8 cellular contexts compared by ENCODE assay signal in the genomic region with DNA sequence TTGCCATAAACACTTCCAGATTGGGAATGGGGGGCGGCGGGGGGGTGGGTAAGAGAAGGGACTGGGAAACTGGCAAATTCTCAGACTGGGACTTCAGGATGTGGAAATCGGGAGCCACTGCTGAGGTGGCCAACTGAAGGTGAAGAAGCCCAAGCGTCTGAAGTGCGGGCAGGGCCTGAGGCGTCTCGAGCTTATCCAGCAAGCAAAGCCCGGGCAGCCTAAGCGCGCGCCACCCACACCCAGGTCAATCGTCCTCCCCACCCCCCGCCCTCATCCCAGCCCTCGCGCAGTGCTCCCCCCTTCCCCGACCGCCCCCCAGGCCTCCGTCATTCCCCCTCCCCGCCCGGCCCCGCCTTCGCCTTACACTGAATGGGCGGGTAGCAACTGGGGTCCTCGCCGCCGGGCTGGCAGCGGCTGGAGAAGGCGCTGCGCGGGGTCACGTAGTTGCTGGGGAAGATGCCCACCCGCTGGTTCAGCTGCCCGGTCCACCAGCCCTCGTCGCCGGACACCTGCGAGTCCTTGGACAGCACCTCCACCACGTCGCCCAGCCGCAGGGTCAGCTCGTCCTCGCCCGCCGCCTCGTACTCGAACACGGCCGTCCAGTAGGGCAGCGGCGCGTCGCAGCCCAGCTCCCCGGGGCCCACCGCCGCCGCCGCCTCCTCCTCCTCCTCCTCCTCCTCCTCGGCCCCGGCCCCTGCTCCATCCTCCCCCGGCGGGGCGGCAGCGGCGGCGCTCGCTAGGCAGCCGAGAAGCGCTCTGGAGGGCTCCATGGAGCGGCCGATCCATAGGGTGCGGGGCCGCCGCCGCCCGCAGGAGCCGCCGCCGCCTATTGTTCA. TPM values are rescaled to one million over a fixed set of nuclear protein-coding genes. Genes with fewer than 3 reads are reported as not detected.
DNase-seq lines count a peak whose midpoint lies in the region; ATAC-seq and TF ChIP-seq lines count a peak whose summit lies in the region.

No MANE protein-coding gene starts in this region.

- H3K4me3 ChIP-seq in iPS DF 6.9 (ENCODE audit: low read length) (peak overlapping the region; percentile 73), smooth muscle cell (peak overlapping the region; percentile 81)

- H3K9me3 ChIP-seq in iPS DF 6.9 (ENCODE audit: control insufficient read depth, insufficient read depth, low read length): no peaks in the 10 kb centered on the region
- no peaks in the 10 kb centered on the region for H3K9me3 ChIP-seq in smooth muscle cell (replicated peaks; ENCODE audit: low read depth)

- H3K4me2 ChIP-seq in smooth muscle cell: peak overlapping the region; percentile 98

- H3K9ac ChIP-seq in smooth muscle cell (ENCODE audit: low read depth): peak overlapping the region; percentile 64

- no CpG with 5 or more reads among the region's 78 CpGs for whole genome bisulfite sequencing in iPS DF 6.9 (ENCODE audit: insufficient coverage, insufficient read length)
- 0% methylated on average over 28 of the region's 78 CpGs for WGBS in smooth muscle cell (ENCODE audit: low lambda C conversion rate)

- no peak overlapping the region for H3K27ac ChIP-seq in iPS DF 6.9 (ENCODE audit: low read length)
- no peak overlapping the region for H3K27ac ChIP-seq in smooth muscle cell (ENCODE audit: low read depth)

- no peaks in the 10 kb centered on the region for H3K36me3 ChIP-seq in iPS DF 6.9 (ENCODE audit: control insufficient read depth, insufficient read depth, low read length)
- no peaks in the 10 kb centered on the region for H3K36me3 ChIP-seq in smooth muscle cell (ENCODE audit: low read depth)

- TF ChIP-seq CTCF in smooth muscle cell (IDR thresholded peaks at IDR 0.05; ENCODE audit: borderline replicate concordance, insufficient read depth, poor library complexity, severe bottlenecking): no peak

- peaks cover 5 to 6% of the 10 kb centered on the region in 2 donors for H3K36me3 Mint-ChIP-seq in activated naive CD4-positive, alpha-beta T cell treated with anti-CD3 and anti-CD28 coated beads, Interleukin-2, amount 50 U/mL, for 72 hours

- H4K20me1 ChIP-seq in smooth muscle cell (ENCODE audit: low read depth): peaks cover 17% of the 10 kb centered on the region

- H3K27me3 ChIP-seq in iPS DF 6.9 (ENCODE audit: control insufficient read depth, insufficient read depth, low read length): no peaks in the 10 kb centered on the region
- H3K27me3 ChIP-seq in smooth muscle cell (ENCODE audit: low read depth): peaks cover 36% of the 10 kb centered on the region

- peak overlapping the region; percentile 40 to 56 for H3K27ac Mint-ChIP-seq in activated naive CD4-positive, alpha-beta T cell treated with anti-CD3 and anti-CD28 coated beads, Interleukin-2, amount 50 U/mL, for 72 hours

- H3K4me1 ChIP-seq in iPS DF 6.9 (ENCODE audit: control insufficient read depth, insufficient read depth, low read length) (peaks cover 1% of the 10 kb centered on the region; the same call in 1 of the 2 replicates), smooth muscle cell (ENCODE audit: low read depth) (peaks cover 12% of the 10 kb centered on the region)

- DNase-seq in NCI-H1694 (lab: John Stamatoyannopoulos, UW) (peak; percentile 39), NCI-H1694 treated with DMSO at 0.1 percent for 48 hours (lab: John Stamatoyannopoulos, UW) (no peak), RKO (ENCODE audit: low spot score) (peak; percentile 47), iPS DF 6.9 (ENCODE audit: low read depth, low spot score) (no peak), smooth muscle cell (lab: John Stamatoyannopoulos, UW; ENCODE audit: unreplicated experiment) (no peak), A172 (ENCODE audit: low spot score) (no peak)
- DNase-seq in activated naive CD4-positive, alpha-beta T cell treated with anti-CD3 and anti-CD28 coated beads, Interleukin-2, amount 50 U/mL, for 72 hours (ENCODE audit: low spot score in 2 of 2): peak; percentile 40 to 63

- H3K79me2 ChIP-seq in smooth muscle cell (ENCODE audit: low read depth): no peaks in the 10 kb centered on the region

- peak overlapping the region; percentile 78 for H2AFZ ChIP-seq in smooth muscle cell (ENCODE audit: low read depth)

- H3K9me3 Mint-ChIP-seq in activated naive CD4-positive, alpha-beta T cell treated with anti-CD3 and anti-CD28 coated beads, Interleukin-2, amount 50 U/mL, for 72 hours: no peaks in the 10 kb centered on the region

- H3F3A ChIP-seq in smooth muscle cell (ENCODE audit: low read depth): peaks cover 6% of the 10 kb centered on the region

- peak; percentile 16 for ATAC-seq in HG03064 (IDR thresholded peaks at IDR 0.05; ENCODE audit: low read depth, unreplicated experiment)
- peak; percentile 3 to 15 for ATAC-seq in activated naive CD4-positive, alpha-beta T cell treated with anti-CD3 and anti-CD28 coated beads, Interleukin-2, amount 50 U/mL, for 72 hours

RNA-seq across cellular contexts. Expression of a gene that starts 0.7 kb away (rescaled TPM):
- total RNA-seq in activated naive CD4-positive, alpha-beta T cell treated with anti-CD3 and anti-CD28 coated beads, Interleukin-2, amount 50 U/mL, for 72 hours: 10 to 100 TPM in 1 of 2 donors, 1 to 10 TPM in 1; 8.7 to 10.7 TPM
- 2.0 and 2.4 TPM in 2 replicates for total RNA-seq in smooth muscle cell
- 0.22 and 1.8 TPM in 2 replicates for polyA plus RNA-seq in smooth muscle cell
- 2.1 and 2.9 TPM in 2 replicates for total RNA-seq in A172 (2014; rRNA removed; shearing (Covaris generic))

Comparison
In these comparisons a context has a peak if more than half of its experiments do, and no peak if none do; other contexts are left out.
1. DNase-seq: peak in NCI-H1694 (single experiment), RKO (single experiment) and activated naive CD4-positive, alpha-beta T cell treated with anti-CD3 and anti-CD28 coated beads, Interleukin-2, amount 50 U/mL, for 72 hours (2 of 2); none in NCI-H1694 treated with DMSO at 0.1 percent for 48 hours (single experiment), iPS DF 6.9 (single experiment), smooth muscle cell (single experiment) and A172 (single experiment).